ENCODE assay signal across 28 cellular contexts in the genomic region with DNA sequence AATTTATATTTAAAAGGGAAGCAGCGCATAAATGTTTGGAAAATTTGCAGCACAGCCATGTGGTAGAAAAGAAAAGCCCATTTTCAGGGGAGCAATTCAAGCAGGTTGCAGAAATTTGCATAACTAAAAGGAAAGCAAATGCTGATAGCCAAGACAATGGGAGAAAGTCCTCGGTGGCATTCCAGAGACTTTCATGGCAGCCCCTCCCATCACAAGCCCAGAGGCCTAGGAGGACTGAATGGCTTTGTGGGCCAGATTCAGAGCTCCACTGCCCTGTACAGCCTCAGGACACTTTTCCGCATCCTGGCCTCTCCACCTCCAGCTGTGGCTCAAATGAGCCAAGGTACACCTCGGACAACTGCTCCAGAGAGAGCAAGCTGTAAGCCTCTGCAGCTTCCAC.
"Had no signal": no experiment of that assay in that cellular context is flagged by ENCODE, and none has a peak within 500 bp of the region (broad histone marks: within the 10 kb centered on the region; RNA-seq: fewer than 3 reads in every experiment).

No MANE protein-coding gene starts in this region.

- H3K27me3 ChIP-seq: body of pancreas, esophagus muscularis mucosa, foreskin keratinocyte, gastrocnemius medialis, heart left ventricle had no signal

- H3K4me1 ChIP-seq: body of pancreas, esophagus muscularis mucosa, foreskin keratinocyte, gastrocnemius medialis, heart left ventricle had no signal

- H3K9me3 ChIP-seq: body of pancreas, gastrocnemius medialis had no signal

- ATAC-seq: activated T-cell treated with anti-CD3 and anti-CD28 coated beads, Interleukin-2, amount 50 U/mL, for 4 hours; activated T-helper 17 cell treated with anti-CD3 and anti-CD28 coated beads, Interleukin-2, amount 50 U/mL, for 72 hours; body of pancreas; effector memory CD8-positive, alpha-beta T cell; foreskin keratinocyte; gastrocnemius medialis; heart left ventricle; T-helper 17 cell had no signal

- H3K27ac ChIP-seq: body of pancreas, esophagus muscularis mucosa, foreskin keratinocyte, gastrocnemius medialis, heart left ventricle had no signal

- H3K36me3 ChIP-seq: esophagus muscularis mucosa, gastrocnemius medialis, heart left ventricle had no signal

- H3K4me3 ChIP-seq: body of pancreas, esophagus muscularis mucosa, gastrocnemius medialis, heart left ventricle had no signal

- DNase-seq: activated CD4-positive, alpha-beta memory T cell treated with anti-CD3 and anti-CD28 coated beads, Interleukin-2, amount 10 ng/mL, durations not matched to agents 7 days and 5 days; activated CD4-positive, alpha-beta T cell treated with anti-CD3 and anti-CD28 coated beads for 1 hour; activated CD4-positive, alpha-beta T cell treated with anti-CD3 and anti-CD28 coated beads for 4 hours; activated CD4-positive, alpha-beta T cell treated with anti-CD3 and anti-CD28 coated beads, Interleukin-2, amount 10 ng/mL, durations not matched to agents 7 days and 5 days; activated CD4-positive, alpha-beta T cell treated with anti-CD3 and anti-CD28 coated beads, Interleukin-2, amount 50 U/mL, for 4 hours; activated effector memory CD4-positive, alpha-beta T cell treated with Interleukin-2 at 50 U/mL for 16 hours; activated gamma-delta T cell treated with Interleukin-2 at 50 U/mL for 16 hours; activated naive CD4-positive, alpha-beta T cell treated with anti-CD3 and anti-CD28 coated beads, Interleukin-2, amount 50 U/mL, for 16 hours; activated naive CD4-positive, alpha-beta T cell treated with Interleukin-2 at 50 U/mL for 16 hours; activated T-cell treated with anti-CD3 and anti-CD28 coated beads, Interleukin-2, amount 50 U/mL, for 4 hours; amygdala; aorta; body of pancreas; caudate nucleus; cortex of kidney; dermis blood vessel endothelial cell; effector CD4-positive, alpha-beta T cell; effector memory CD8-positive, alpha-beta T cell; erythroblast; foreskin keratinocyte; gastrocnemius medialis; glutamatergic neuron; heart left ventricle; T-helper 1 cell; T-helper 17 cell had no signal

- FAIRE-seq: colon had no signal
